Comparison of ENCODE assay signal across 14 cellular contexts in genomic region chr5:111681791-111682190, GRCh38.
DNase-seq lines count a peak whose midpoint lies in the region; ATAC-seq and TF ChIP-seq lines count a peak whose summit lies in the region.
"Had no signal": no experiment of that assay in that cellular context is flagged by ENCODE, and none has a peak within 500 bp of the region (broad histone marks: within the 10 kb centered on the region; RNA-seq: fewer than 3 reads in every experiment).

No MANE protein-coding gene starts in this region.

- TF ChIP-seq CTCF in right atrium auricular region (IDR thresholded peaks at IDR 0.05) (no peak), esophagus squamous epithelium (IDR thresholded peaks at IDR 0.05) (no peak), nephron (IDR thresholded peaks at IDR 0.05; ENCODE audit: unreplicated experiment in 3 of 3) (no peak), uterus (IDR thresholded peaks at IDR 0.05) (no peak), gastrocnemius medialis (IDR thresholded peaks at IDR 0.05 in 4 of 5, conservative IDR thresholded peaks at IDR 0.05 in 1 of 5) (no peak)

- H3K4me3 ChIP-seq in right atrium auricular region (peak overlapping the region in 1 of 2 donors; percentile 7), esophagus squamous epithelium (peak overlapping the region in 1 of 4 donors; percentile 9), uterus (peak overlapping the region in 1 of 2 donors; percentile 0), gastrocnemius medialis (peak overlapping the region in 1 of 4 donors; percentile 10)

- in situ Hi-C loops in gastrocnemius medialis (cut with MboI; ENCODE audit: low sequenced_read_pairs in 4 of 4), result no loop called here

- no peaks in the 10 kb centered on the region for H3K36me3 Mint-ChIP-seq in nephron (ENCODE audit: low read depth)
- no peaks in the 10 kb centered on the region for H3K36me3 Mint-ChIP-seq in activated CD4-positive, alpha-beta T cell treated with anti-CD3 and anti-CD28 coated beads, Interleukin-2, amount 10 ng/mL, durations not matched to agents 24 days and 14 days (ENCODE audit: low read depth)
- H3K36me3 Mint-ChIP-seq: CD8-positive, alpha-beta T cell; naive thymus-derived CD4-positive, alpha-beta T cell had no signal

- no peaks in the 10 kb centered on the region for H3K36me3 ChIP-seq in right atrium auricular region
- H3K36me3 ChIP-seq in esophagus squamous epithelium, result no peaks in the 10 kb centered on the region
- no peaks in the 10 kb centered on the region for H3K36me3 ChIP-seq in uterus
- no peaks in the 10 kb centered on the region for H3K36me3 ChIP-seq in gastrocnemius medialis

- peak overlapping the region in 1 of 2 donors; percentile 38 for H3K27ac ChIP-seq in right atrium auricular region
- H3K27ac ChIP-seq in esophagus squamous epithelium, result peak overlapping the region in 3 of 4 donors; percentile 56 to 62 (median 57)
- peak overlapping the region; percentile 58 to 69 for H3K27ac ChIP-seq in uterus
- H3K27ac ChIP-seq in gastrocnemius medialis, result peak overlapping the region in 2 of 4 donors; percentile 6 to 47
- H3K27ac ChIP-seq: dorsolateral prefrontal cortex had no signal

- WGBS in esophagus squamous epithelium, 2 donors, result 73 to 82% methylated on average over 6 of the region's 6 CpGs

- intact Hi-C loops in Right ventricle myocardium inferior (cut with DNase I) (loop anchor here (2.0 to 5.0 kb wide), 2 partner anchors 76 to 131 kb away; partner anchors contain the start of gene NREP), esophagus squamous epithelium (cut with DNase I) (no loop called here), uterus (cut with DNase I; ENCODE audit: low total_unique reads) (no loop called here), gastrocnemius medialis (cut with DNase I; ENCODE audit: low total_unique reads) (loop anchor here (10.0 kb wide), 2 partner anchors 127 to 463 kb away; no protein-coding TSS in a partner anchor)
- intact Hi-C loops in activated CD4-positive, alpha-beta T cell treated with anti-CD3 and anti-CD28 coated beads, Interleukin-2, amount 10 ng/mL, durations not matched to agents 24 days and 14 days (cut with micrococcal nuclease), result no loop called here

- H3K4me3 Mint-ChIP-seq in nephron, result peak overlapping the region in 2 of 3 experiments; percentile 22 to 41
- no peak overlapping the region for H3K4me3 Mint-ChIP-seq in activated CD4-positive, alpha-beta T cell treated with anti-CD3 and anti-CD28 coated beads, Interleukin-2, amount 10 ng/mL, durations not matched to agents 24 days and 14 days
- H3K4me3 Mint-ChIP-seq: activated T-cell treated with anti-CD3 and anti-CD28 coated beads, Interleukin-2, amount 50 U/mL, for 24 hours; CD8-positive, alpha-beta T cell; naive thymus-derived CD4-positive, alpha-beta T cell had no signal

- H3K9me3 ChIP-seq in right atrium auricular region (no peaks in the 10 kb centered on the region), esophagus squamous epithelium (no peaks in the 10 kb centered on the region), uterus (no peaks in the 10 kb centered on the region), gastrocnemius medialis (no peaks in the 10 kb centered on the region)

- H3K4me1 Mint-ChIP-seq in nephron, result peaks cover 49% of the 10 kb centered on the region
- no peaks in the 10 kb centered on the region for H3K4me1 Mint-ChIP-seq in activated CD4-positive, alpha-beta T cell treated with anti-CD3 and anti-CD28 coated beads, Interleukin-2, amount 10 ng/mL, durations not matched to agents 24 days and 14 days
- H3K4me1 Mint-ChIP-seq: naive thymus-derived CD4-positive, alpha-beta T cell had no signal

- ATAC-seq in Right ventricle myocardium inferior, result peak; percentile 49
- ATAC-seq in gastrocnemius medialis, result no peak
- ATAC-seq: activated CD4-positive, CD25-positive, alpha-beta regulatory T cell treated with anti-CD3 and anti-CD28 coated beads, Interleukin-2, amount 50 U/mL, for 24 hours; CD8-positive, alpha-beta T cell; naive thymus-derived CD4-positive, alpha-beta T cell had no signal

- TF ChIP-seq POLR2A in esophagus squamous epithelium (IDR thresholded peaks at IDR 0.05), result no peak
- no peak for TF ChIP-seq POLR2A in uterus (IDR thresholded peaks at IDR 0.05)
- TF ChIP-seq POLR2A in gastrocnemius medialis (IDR thresholded peaks at IDR 0.05), result no peak

- H3K4me1 ChIP-seq in right atrium auricular region, result peaks cover 0 to 19% of the 10 kb centered on the region in 2 donors
- peaks cover 8 to 26% (median 13%) of the 10 kb centered on the region in 3 donors for H3K4me1 ChIP-seq in esophagus squamous epithelium
- peaks cover 0 to 9% of the 10 kb centered on the region in 2 donors for H3K4me1 ChIP-seq in uterus
- peaks cover 13 to 16% of the 10 kb centered on the region in 2 donors for H3K4me1 ChIP-seq in gastrocnemius medialis

- no peaks in the 10 kb centered on the region for H3K27me3 ChIP-seq in right atrium auricular region
- no peaks in the 10 kb centered on the region for H3K27me3 ChIP-seq in esophagus squamous epithelium
- no peaks in the 10 kb centered on the region for H3K27me3 ChIP-seq in uterus
- no peaks in the 10 kb centered on the region for H3K27me3 ChIP-seq in gastrocnemius medialis
- H3K27me3 ChIP-seq: dorsolateral prefrontal cortex had no signal

- no peaks in the 10 kb centered on the region for H3K9me3 Mint-ChIP-seq in nephron
- no peaks in the 10 kb centered on the region for H3K9me3 Mint-ChIP-seq in activated CD4-positive, alpha-beta T cell treated with anti-CD3 and anti-CD28 coated beads, Interleukin-2, amount 10 ng/mL, durations not matched to agents 24 days and 14 days
- H3K9me3 Mint-ChIP-seq: activated T-cell treated with anti-CD3 and anti-CD28 coated beads, Interleukin-2, amount 50 U/mL, for 24 hours; CD8-positive, alpha-beta T cell had no signal

- no peak for DNase-seq in Right ventricle myocardium inferior (ENCODE audit: missing footprints)
- DNase-seq in right atrium auricular region (ENCODE audit: low spot score), result no peak
- no peak for DNase-seq in esophagus squamous epithelium (lab: John Stamatoyannopoulos, UW)
- DNase-seq in uterus, result no peak
- no peak for DNase-seq in activated CD4-positive, alpha-beta T cell treated with anti-CD3 and anti-CD28 coated beads, Interleukin-2, amount 10 ng/mL, durations not matched to agents 24 days and 14 days
- no peak for DNase-seq in NCI-H1048 (lab: John Stamatoyannopoulos, UW)
- no peak for DNase-seq in gastrocnemius medialis
- DNase-seq: activated T-cell treated with anti-CD3 and anti-CD28 coated beads, Interleukin-2, amount 50 U/mL, for 24 hours; CD8-positive, alpha-beta T cell; dorsolateral prefrontal cortex; kidney glomerular epithelial cell; naive thymus-derived CD4-positive, alpha-beta T cell had no signal

- H3K27ac Mint-ChIP-seq in nephron, result peak overlapping the region; percentile 94 to 96 (median 95)
- H3K27ac Mint-ChIP-seq in activated CD4-positive, alpha-beta T cell treated with anti-CD3 and anti-CD28 coated beads, Interleukin-2, amount 10 ng/mL, durations not matched to agents 24 days and 14 days, result no peak overlapping the region
- H3K27ac Mint-ChIP-seq: activated T-cell treated with anti-CD3 and anti-CD28 coated beads, Interleukin-2, amount 50 U/mL, for 24 hours; CD8-positive, alpha-beta T cell; naive thymus-derived CD4-positive, alpha-beta T cell had no signal

- no peaks in the 10 kb centered on the region for H3K27me3 Mint-ChIP-seq in nephron (ENCODE audit: low read depth)
- H3K27me3 Mint-ChIP-seq in activated CD4-positive, alpha-beta T cell treated with anti-CD3 and anti-CD28 coated beads, Interleukin-2, amount 10 ng/mL, durations not matched to agents 24 days and 14 days, result peaks cover 9% of the 10 kb centered on the region

Comparison
In these comparisons a context has a peak if more than half of its experiments do, and no peak if none do; other contexts are left out.
1. intact Hi-C loops: an anchor here in Right ventricle myocardium inferior (2.0 to 5.0 kb wide) and gastrocnemius medialis (10.0 kb wide); none called in esophagus squamous epithelium, uterus and activated CD4-positive, alpha-beta T cell treated with anti-CD3 and anti-CD28 coated beads, Interleukin-2, amount 10 ng/mL, durations not matched to agents 24 days and 14 days.